Comparison of ENCODE assay signal across 16 cellular contexts in the genomic region with DNA sequence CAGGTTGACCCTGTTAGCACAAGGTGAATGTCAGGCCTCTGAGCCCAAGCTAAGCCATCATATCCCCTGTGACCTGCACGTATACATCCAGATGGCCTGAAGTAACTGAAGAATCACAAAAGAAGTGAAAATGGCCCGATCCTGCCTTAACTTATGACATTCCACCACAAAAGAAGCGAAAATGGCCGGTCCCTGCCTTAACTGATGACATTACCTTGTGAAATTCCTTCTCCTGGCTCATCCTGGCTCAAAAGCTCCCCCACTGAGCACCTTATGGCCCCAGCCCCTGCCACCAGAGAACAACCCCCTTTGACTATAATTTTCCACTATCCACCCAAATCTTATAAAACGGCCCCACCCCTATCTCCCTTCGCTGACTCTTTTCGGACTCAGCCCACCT. TPM values are rescaled to one million over a fixed set of nuclear protein-coding genes. Genes with fewer than 3 reads are reported as not detected.
DNase-seq lines count a peak whose midpoint lies in the region; TF ChIP-seq lines count a peak whose summit lies in the region.
"Not testable (repeated sequence)": the region's sequence is repeated elsewhere in the genome, so short reads cannot be mapped to it uniquely, and the experiment has no call there.
"Had no signal": no experiment of that assay in that cellular context is flagged by ENCODE, and none has a peak within 500 bp of the region (broad histone marks: within the 10 kb centered on the region; RNA-seq: fewer than 3 reads in every experiment).

No MANE protein-coding gene starts in this region.

- H3K4me1 Mint-ChIP-seq in endodermal cell (peaks cover 50% of the 10 kb centered on the region), mesothelial cell of epicardium (peaks cover 85% of the 10 kb centered on the region)

- H2AFZ ChIP-seq in mesenchymal stem cell (ENCODE audit: low read depth, low read length); smooth muscle cell (ENCODE audit: low read depth): not testable (repeated sequence)

- not testable (repeated sequence) for H3K79me2 ChIP-seq in smooth muscle cell (ENCODE audit: low read depth)

- H3K27me3 Mint-ChIP-seq in endodermal cell (ENCODE audit: insufficient read depth); mesothelial cell of epicardium (ENCODE audit: low read depth): not testable (repeated sequence)

- peaks cover 24% of the 10 kb centered on the region for H3F3A ChIP-seq in smooth muscle cell (ENCODE audit: low read depth)

- not testable (repeated sequence) for H3K23ac ChIP-seq in mesenchymal stem cell (ENCODE audit: low read length in 2 of 2)

- H4K91ac ChIP-seq in mesenchymal stem cell (ENCODE audit: low read length): not testable (repeated sequence)

- peak overlapping the region; percentile 39 for H4K8ac ChIP-seq in mesenchymal stem cell (ENCODE audit: low read length)

- not testable (repeated sequence) for H3K4me2 ChIP-seq in mesenchymal stem cell (ENCODE audit: low read length, poor library complexity, severe bottlenecking)
- peak overlapping the region; percentile 69 for H3K4me2 ChIP-seq in smooth muscle cell

- H3K18ac ChIP-seq in mesenchymal stem cell (ENCODE audit: low read depth in 1 of 2, low read length in 2 of 2): peak overlapping the region; percentile 35 to 48

- peak overlapping the region; percentile 57 for H3K9ac ChIP-seq in HUES6 (ENCODE audit: low read length)
- H3K9ac ChIP-seq in endodermal cell (ENCODE audit: extremely low read depth, low read length, poor library complexity, severe bottlenecking); mesenchymal stem cell (ENCODE audit: low read length); smooth muscle cell (ENCODE audit: low read depth): not testable (repeated sequence)

- peak overlapping the region in 1 of 2 experiments; percentile 56 for H3K4ac ChIP-seq in mesenchymal stem cell (ENCODE audit: low read depth in 1 of 2, low read length in 2 of 2)

- not testable (repeated sequence) for TF ChIP-seq CTCF in endodermal cell (conservative IDR thresholded peaks at IDR 0.05); mesothelial cell of epicardium (IDR thresholded peaks at IDR 0.05; ENCODE audit: unreplicated experiment); smooth muscle cell (IDR thresholded peaks at IDR 0.05; ENCODE audit: borderline replicate concordance, insufficient read depth, poor library complexity, severe bottlenecking); vagina (IDR thresholded peaks at IDR 0.05)

- H2BK15ac ChIP-seq in mesenchymal stem cell (ENCODE audit: low read depth, poor library complexity, severe bottlenecking): not testable (repeated sequence)

- not testable (repeated sequence) for H3K27ac Mint-ChIP-seq in endodermal cell
- H3K27ac Mint-ChIP-seq in mesothelial cell of epicardium: peak overlapping the region; percentile 94

- H2BK5ac ChIP-seq in mesenchymal stem cell (ENCODE audit: low read depth, low read length, poor library complexity, severe bottlenecking): not testable (repeated sequence)

- H3K9me3 ChIP-seq in HUES6 (ENCODE audit: control insufficient read depth, insufficient read depth, low read depth, low read length); endodermal cell (ENCODE audit: control insufficient read depth, low read length); mesenchymal stem cell (ENCODE audit: control insufficient read depth, low read length); smooth muscle cell (replicated peaks; ENCODE audit: low read depth); vagina: not testable (repeated sequence)

- peak overlapping the region; percentile 79; the same call in 1 of the 2 replicates for H3K27ac ChIP-seq in HUES6 (ENCODE audit: low read depth, low read length)
- H3K27ac ChIP-seq in endodermal cell (ENCODE audit: low read depth, low read length); mesenchymal stem cell (ENCODE audit: low read length, poor library complexity, severe bottlenecking): not testable (repeated sequence)
- H3K27ac ChIP-seq in smooth muscle cell (ENCODE audit: low read depth): peak overlapping the region; percentile 79
- peak overlapping the region; percentile 74 for H3K27ac ChIP-seq in vagina

- not testable (repeated sequence) for H3K4me3 ChIP-seq in HUES6 (ENCODE audit: low read depth, low read length); endodermal cell (ENCODE audit: low read length); mesenchymal stem cell (ENCODE audit: insufficient read depth in 1 of 2, low read depth in 1 of 2, low read length in 2 of 2); smooth muscle cell; vagina

- not testable (repeated sequence) for H2BK12ac ChIP-seq in mesenchymal stem cell (ENCODE audit: low read length in 2 of 2)

- 81 to 88% methylated on average over 6 to 7 of the region's 7 CpGs for WGBS in endodermal cell (ENCODE audit: insufficient coverage in 1 of 2, insufficient read length in 1 of 2), 2 experiments
- WGBS in mesenchymal stem cell: 84% methylated on average over 7 of the region's 7 CpGs
- WGBS in smooth muscle cell (ENCODE audit: low lambda C conversion rate): 80% methylated on average over 7 of the region's 7 CpGs

- H3K4me1 ChIP-seq in HUES6 (ENCODE audit: control insufficient read depth, insufficient read depth, low read length): peaks cover 57% of the 10 kb centered on the region
- H3K4me1 ChIP-seq in endodermal cell (ENCODE audit: control insufficient read depth, insufficient read depth, low read length); mesenchymal stem cell (ENCODE audit: control insufficient read depth, insufficient read depth, low read depth, low read length): not testable (repeated sequence)
- H3K4me1 ChIP-seq in smooth muscle cell (ENCODE audit: low read depth): peaks cover 15% of the 10 kb centered on the region
- H3K4me1 ChIP-seq in vagina: peaks cover 34% of the 10 kb centered on the region

- not testable (repeated sequence) for H3K79me1 ChIP-seq in mesenchymal stem cell (replicated peaks; ENCODE audit: low read length, poor library complexity, severe bottlenecking)

- not testable (repeated sequence) for H3K27me3 ChIP-seq in HUES6 (ENCODE audit: control insufficient read depth, insufficient read depth, low read length); endodermal cell (ENCODE audit: control insufficient read depth, insufficient read depth, low read length, poor library complexity, severe bottlenecking); smooth muscle cell (ENCODE audit: low read depth); vagina
- peaks cover 11 to 46% of the 10 kb centered on the region in 2 experiments for H3K27me3 ChIP-seq in mesenchymal stem cell (ENCODE audit: control insufficient read depth in 1 of 2, insufficient read depth in 1 of 2, low read length in 2 of 2)

- not testable (repeated sequence) for H4K20me1 ChIP-seq in smooth muscle cell (ENCODE audit: low read depth)

- H3K36me3 ChIP-seq in HUES6 (ENCODE audit: control insufficient read depth, insufficient read depth, low read length); endodermal cell (ENCODE audit: control insufficient read depth, insufficient read depth, low read length); mesenchymal stem cell (ENCODE audit: control insufficient read depth in 1 of 2, insufficient read depth in 2 of 2, low read depth in 1 of 2, low read length in 2 of 2); smooth muscle cell (ENCODE audit: low read depth); vagina: not testable (repeated sequence)

- not testable (repeated sequence) for H3K36me3 Mint-ChIP-seq in endodermal cell (ENCODE audit: low read depth); mesothelial cell of epicardium

- not testable (repeated sequence) for TF ChIP-seq POLR2A in vagina (IDR thresholded peaks at IDR 0.05)

- not testable (repeated sequence) for H2AK5ac ChIP-seq in mesenchymal stem cell (ENCODE audit: low read length, severe bottlenecking)

- not testable (repeated sequence) for H2BK120ac ChIP-seq in mesenchymal stem cell (ENCODE audit: low read depth, low read length)

- not testable (repeated sequence) for H3K9me3 Mint-ChIP-seq in endodermal cell, mesothelial cell of epicardium

- H3K14ac ChIP-seq in mesenchymal stem cell (ENCODE audit: low read length in 2 of 2): not testable (repeated sequence)

- DNase-seq in ELF-1 (ENCODE audit: low read depth, low spot score) (peak; percentile 30), endodermal cell (peak; percentile 73)
- DNase-seq in mesenchymal stem cell; mesothelial cell of epicardium (ENCODE audit: low spot score in 2 of 2, unreplicated experiment in 2 of 2); smooth muscle cell (lab: John Stamatoyannopoulos, UW; ENCODE audit: unreplicated experiment); vagina (ENCODE audit: extremely low spot score in 2 of 2): not testable (repeated sequence)

- H3K4me3 Mint-ChIP-seq in endodermal cell, mesothelial cell of epicardium: not testable (repeated sequence)

- intact Hi-C loops in vagina (cut with DNase I): not testable (repeated sequence)

RNA-seq across cellular contexts. Expression of a gene that starts 13.0 kb away (rescaled TPM):
- total RNA-seq in endodermal cell (under 1 TPM in 1 of 2 donors, not detected in 1; 0.20 TPM), mesothelial cell of epicardium (0.69 to 1.3 TPM (median 0.95 TPM) in 3 replicates), smooth muscle cell (43.0 and 45.2 TPM in 2 replicates), vagina (7.4 TPM)
- not detected for polyA plus RNA-seq in endodermal cell (2013, experiment 1 of 2)
- not detected for polyA plus RNA-seq in endodermal cell (2013, experiment 2 of 2)
- 0.17 TPM for polyA plus RNA-seq in mesenchymal stem cell (2013, experiment 1 of 2)
- 0.11 TPM for polyA plus RNA-seq in mesenchymal stem cell (2013, experiment 2 of 2)
- 66.2 and 69.5 TPM in 2 replicates for polyA plus RNA-seq in smooth muscle cell
- total RNA-seq: A673; Calu3; CD4-positive, alpha-beta memory T cell; CD4-positive, CD25-positive, alpha-beta regulatory T cell; CD8-positive, alpha-beta memory T cell; G401; GM12878 had no signal
- polyA plus RNA-seq: AG04450; CD14-positive monocyte; CD4-positive, alpha-beta memory T cell; CD4-positive, CD25-positive, alpha-beta regulatory T cell; CD8-positive, alpha-beta memory T cell; GM12878 had no signal

RNA-seq across cellular contexts. Expression of a gene that starts 30.4 kb away (rescaled TPM):
- 100 to 1,000 TPM; 104 to 132 TPM for total RNA-seq in endodermal cell
- 157 TPM for polyA plus RNA-seq in endodermal cell (2013, experiment 1 of 2)
- 145 TPM for polyA plus RNA-seq in endodermal cell (2013, experiment 2 of 2)
- polyA plus RNA-seq in mesenchymal stem cell (2013, experiment 1 of 2): 272 TPM
- polyA plus RNA-seq in mesenchymal stem cell (2013, experiment 2 of 2): 279 TPM
- 96.5 to 106 TPM (median 97.8 TPM) in 3 replicates for total RNA-seq in mesothelial cell of epicardium
- 72.7 and 81.1 TPM in 2 replicates for total RNA-seq in smooth muscle cell
- 150 and 175 TPM in 2 replicates for polyA plus RNA-seq in smooth muscle cell
- 66.5 TPM for total RNA-seq in vagina

RNA-seq across cellular contexts. Expression of a gene that starts 47.1 kb away (rescaled TPM):
- total RNA-seq in endodermal cell (under 1 TPM; 0.55 to 0.86 TPM), mesothelial cell of epicardium (13.7 to 14.4 TPM (median 13.7 TPM) in 3 replicates), smooth muscle cell (11.6 and 16.5 TPM in 2 replicates), vagina (6.4 TPM)
- polyA plus RNA-seq in endodermal cell (2013, experiment 1 of 2): 2.4 TPM
- 2.5 TPM for polyA plus RNA-seq in endodermal cell (2013, experiment 2 of 2)
- 11.9 TPM for polyA plus RNA-seq in mesenchymal stem cell (2013, experiment 1 of 2)
- polyA plus RNA-seq in mesenchymal stem cell (2013, experiment 2 of 2): 12.4 TPM
- polyA plus RNA-seq in smooth muscle cell: 6.5 and 7.7 TPM in 2 replicates
- total RNA-seq: CD4-positive, CD25-positive, alpha-beta regulatory T cell had no signal
